8 cellular contexts compared by ENCODE assay signal in genomic region chr1:155938220-155938627, GRCh38. TPM values are rescaled to one million over a fixed set of nuclear protein-coding genes. Genes with fewer than 3 reads are reported as not detected.
A peak's percentile ranks its signal among the peaks of the same experiment; 100 is the strongest.
DNase-seq lines count a peak whose midpoint lies in the region; ATAC-seq and TF ChIP-seq lines count a peak whose summit lies in the region.

No MANE protein-coding gene starts in this region.

- peak overlapping the region; percentile 26 for H3K27ac ChIP-seq in cingulate gyrus (ENCODE audit: low read depth, low read length)
- no peak overlapping the region for H3K27ac ChIP-seq in lung (ENCODE audit: low read depth in 1 of 2, low read length in 1 of 2)

- H3K36me3 ChIP-seq in lung (ENCODE audit: control insufficient read depth in 2 of 2, insufficient read depth in 2 of 2, low read length in 2 of 2) = no peaks in the 10 kb centered on the region

- CTCF ChIA-PET in activated CD4-positive, alpha-beta T cell treated with anti-CD3 and anti-CD28 coated beads, Interleukin-2, amount 10 ng/mL, durations not matched to agents 7 days and 5 days (lab: Charles Lee) = interaction anchor here (0.6 to 5.7 kb wide), 13 partner anchors 8 to 336 kb away, joined by 3 to 33 read pairs (median 4); partner anchors contain the start of gene ARHGEF2

- 0 to 2% methylated on average over 1 of the region's 1 CpG for WGBS in lung, 2 donors

- no peaks in the 10 kb centered on the region for H3K9me3 Mint-ChIP-seq in activated CD4-positive, alpha-beta T cell treated with anti-CD3 and anti-CD28 coated beads, Interleukin-2, amount 10 ng/mL, durations not matched to agents 7 days and 5 days

- peak; percentile 80 for TF ChIP-seq CTCF in LNCaP clone FGC (IDR thresholded peaks at IDR 0.05; ENCODE audit: control insufficient read depth, extremely low read depth, insufficient read depth)
- TF ChIP-seq CTCF in lung (IDR thresholded peaks at IDR 0.05; ENCODE audit: control extremely low read depth, extremely low read depth) = peak; percentile 63

- peaks cover 41% of the 10 kb centered on the region for H3K4me1 Mint-ChIP-seq in activated CD4-positive, alpha-beta T cell treated with anti-CD3 and anti-CD28 coated beads, Interleukin-2, amount 10 ng/mL, durations not matched to agents 7 days and 5 days

- peaks cover 0 to 22% of the 10 kb centered on the region in 2 donors for H3K4me1 ChIP-seq in lung (ENCODE audit: control insufficient read depth in 2 of 2, insufficient read depth in 2 of 2, low read length in 2 of 2)

- H3K27me3 Mint-ChIP-seq in activated CD4-positive, alpha-beta T cell treated with anti-CD3 and anti-CD28 coated beads, Interleukin-2, amount 10 ng/mL, durations not matched to agents 7 days and 5 days = no peaks in the 10 kb centered on the region

- POLR2A ChIA-PET in activated CD4-positive, alpha-beta T cell treated with anti-CD3 and anti-CD28 coated beads, Interleukin-2, amount 10 ng/mL, durations not matched to agents 7 days and 5 days (lab: Charles Lee) = interaction anchor here (0.5 to 1.3 kb wide), 3 partner anchors 38 to 51 kb away, joined by 3 to 4 read pairs (median 3); no protein-coding TSS in a partner anchor

- no peaks in the 10 kb centered on the region for H3K36me3 Mint-ChIP-seq in activated CD4-positive, alpha-beta T cell treated with anti-CD3 and anti-CD28 coated beads, Interleukin-2, amount 10 ng/mL, durations not matched to agents 7 days and 5 days (ENCODE audit: low read depth)

- H3K27me3 ChIP-seq in lung (ENCODE audit: control insufficient read depth, insufficient read depth) = no peaks in the 10 kb centered on the region

- DNase-seq in activated CD4-positive, alpha-beta T cell treated with anti-CD3 and anti-CD28 coated beads, Interleukin-2, amount 10 ng/mL, durations not matched to agents 7 days and 5 days = peak; percentile 67
- no peak for DNase-seq in activated CD4-positive, alpha-beta T cell treated with anti-CD3 and anti-CD28 coated beads, Interleukin-2, amount 50 U/mL, for 4 hours
- peak; percentile 30 for DNase-seq in LNCaP clone FGC (ENCODE audit: low read depth)
- peak; percentile 67 for DNase-seq in RPMI7951 (ENCODE audit: low read depth)
- DNase-seq in lung (ENCODE audit: low spot score) = no peak

- no peak for ATAC-seq in lung (ENCODE audit: insufficient read depth, low FRiP score)
- ATAC-seq in GM18909 (IDR thresholded peaks at IDR 0.05; ENCODE audit: poor library complexity, unreplicated experiment) = no peak
- ATAC-seq in GM18505 (IDR thresholded peaks at IDR 0.05; ENCODE audit: unreplicated experiment) = no peak

- H3K27ac Mint-ChIP-seq in activated CD4-positive, alpha-beta T cell treated with anti-CD3 and anti-CD28 coated beads, Interleukin-2, amount 10 ng/mL, durations not matched to agents 7 days and 5 days = peak overlapping the region; percentile 10

- no peak overlapping the region for H3K4me3 ChIP-seq in LNCaP clone FGC (ENCODE audit: low read depth, low read length)
- H3K4me3 ChIP-seq in lung = no peak overlapping the region

- no peak overlapping the region for H3K4me3 Mint-ChIP-seq in activated CD4-positive, alpha-beta T cell treated with anti-CD3 and anti-CD28 coated beads, Interleukin-2, amount 10 ng/mL, durations not matched to agents 7 days and 5 days

- no peak for TF ChIP-seq POLR2A in GM18505 (IDR thresholded peaks at IDR 0.05; ENCODE audit: borderline replicate concordance, extremely low read depth, insufficient read depth, insufficient read length)

- H3K9me3 ChIP-seq in lung (ENCODE audit: control insufficient read depth in 2 of 2, insufficient read depth in 1 of 2, low read length in 1 of 2) = no peaks in the 10 kb centered on the region

RNA-seq across cellular contexts. Expression of gene RXFP4, which starts 3.2 kb away (rescaled TPM):
- not detected for total RNA-seq in activated CD4-positive, alpha-beta T cell treated with anti-CD3 and anti-CD28 coated beads, Interleukin-2, amount 10 ng/mL, durations not matched to agents 7 days and 5 days
- not detected in 2 replicates for total RNA-seq in RPMI7951 (2014; rRNA removed; shearing (Covaris generic))
- total RNA-seq in lung = not detected
- under 1 TPM; 0.05 to 0.20 TPM for polyA plus RNA-seq in lung

RNA-seq across cellular contexts. Expression of gene KHDC4, which starts 4.0 kb away (rescaled TPM):
- total RNA-seq in activated CD4-positive, alpha-beta T cell treated with anti-CD3 and anti-CD28 coated beads, Interleukin-2, amount 10 ng/mL, durations not matched to agents 7 days and 5 days = 10 to 100 TPM; 66.3 to 67.3 TPM
- 27.0 and 28.6 TPM in 2 replicates for total RNA-seq in RPMI7951 (2014; rRNA removed; shearing (Covaris generic))
- total RNA-seq in lung = 10 to 100 TPM; 35.0 to 63.1 TPM
- polyA plus RNA-seq in lung = 10 to 100 TPM; 15.4 to 34.2 TPM

RNA-seq across cellular contexts. Expression of gene RIT1, which starts 27.1 kb away (rescaled TPM):
- 10 to 100 TPM; 24.0 to 28.4 TPM for total RNA-seq in activated CD4-positive, alpha-beta T cell treated with anti-CD3 and anti-CD28 coated beads, Interleukin-2, amount 10 ng/mL, durations not matched to agents 7 days and 5 days
- total RNA-seq in RPMI7951 (2014; rRNA removed; shearing (Covaris generic)) = 24.9 and 34.8 TPM in 2 replicates
- 10 to 100 TPM; 43.6 to 58.2 TPM for total RNA-seq in lung
- 10 to 100 TPM; 15.8 to 41.4 TPM for polyA plus RNA-seq in lung

RNA-seq across cellular contexts. Expression of gene ARHGEF2, which starts 40.1 kb away (rescaled TPM):
- 100 to 1,000 TPM; 157 to 191 TPM for total RNA-seq in activated CD4-positive, alpha-beta T cell treated with anti-CD3 and anti-CD28 coated beads, Interleukin-2, amount 10 ng/mL, durations not matched to agents 7 days and 5 days
- total RNA-seq in RPMI7951 (2014; rRNA removed; shearing (Covaris generic)) = 54.3 and 65.5 TPM in 2 replicates
- 100 to 1,000 TPM; 148 to 289 TPM for total RNA-seq in lung
- 10 to 100 TPM; 72.0 to 91.4 TPM for polyA plus RNA-seq in lung

Comparison
In these comparisons a context has a peak if more than half of its experiments do, and no peak if none do; other contexts are left out.
1. DNase-seq: peak in activated CD4-positive, alpha-beta T cell treated with anti-CD3 and anti-CD28 coated beads, Interleukin-2, amount 10 ng/mL, durations not matched to agents 7 days and 5 days (single experiment), LNCaP clone FGC (single experiment) and RPMI7951 (single experiment); none in activated CD4-positive, alpha-beta T cell treated with anti-CD3 and anti-CD28 coated beads, Interleukin-2, amount 50 U/mL, for 4 hours (0 of 2) and lung (single experiment).